In the genomic region with DNA sequence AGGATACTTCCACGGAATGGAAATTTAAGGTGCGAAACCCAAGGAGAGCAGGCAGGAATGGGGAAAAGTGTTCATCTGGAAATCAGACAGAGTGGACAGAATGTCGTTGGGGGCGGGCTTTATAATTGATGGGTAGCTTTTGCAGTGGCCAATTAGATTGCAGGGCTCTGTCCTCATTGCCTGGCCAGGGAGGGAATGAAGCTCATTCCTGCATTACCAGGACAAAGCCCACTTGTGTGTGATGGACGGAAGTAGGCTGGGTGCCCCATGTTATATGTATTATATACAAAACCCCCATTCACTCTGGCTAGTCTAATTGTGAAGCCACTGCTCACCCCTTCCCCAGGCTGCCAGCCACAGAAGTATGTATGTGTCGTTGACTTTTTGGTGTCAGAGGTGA, we compare ENCODE assay signal across 2 cellular contexts.
A peak's percentile ranks its signal among the peaks of the same experiment; 100 is the strongest.
TF ChIP-seq lines count a peak whose summit lies in the region.

No MANE protein-coding gene starts in this region.

TF ChIP-seq in GM23338, 12 proteins besides CTCF, POLR2A, EP300 and RAD21:
- no peak for TF ChIP-seq NANOG (IDR thresholded peaks at IDR 0.05; ENCODE audit: borderline replicate concordance)
- no peak for TF ChIP-seq ZNF114 (CRISPR knock-in tag; IDR thresholded peaks at IDR 0.05)
- TF ChIP-seq POLR2AphosphoS5 (IDR thresholded peaks at IDR 0.05; ENCODE audit: low read depth) = no peak
- TF ChIP-seq JUNB (IDR thresholded peaks at IDR 0.05; ENCODE audit: unreplicated experiment) = no peak
- TF ChIP-seq, protein P1, sequence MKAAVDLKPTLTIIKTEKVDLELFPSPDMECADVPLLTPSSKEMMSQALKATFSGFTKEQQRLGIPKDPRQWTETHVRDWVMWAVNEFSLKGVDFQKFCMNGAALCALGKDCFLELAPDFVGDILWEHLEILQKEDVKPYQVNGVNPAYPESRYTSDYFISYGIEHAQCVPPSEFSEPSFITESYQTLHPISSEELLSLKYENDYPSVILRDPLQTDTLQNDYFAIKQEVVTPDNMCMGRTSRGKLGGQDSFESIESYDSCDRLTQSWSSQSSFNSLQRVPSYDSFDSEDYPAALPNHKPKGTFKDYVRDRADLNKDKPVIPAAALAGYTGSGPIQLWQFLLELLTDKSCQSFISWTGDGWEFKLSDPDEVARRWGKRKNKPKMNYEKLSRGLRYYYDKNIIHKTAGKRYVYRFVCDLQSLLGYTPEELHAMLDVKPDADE (IDR thresholded peaks at IDR 0.05) = no peak
- no peak for TF ChIP-seq EZH2 (IDR thresholded peaks at IDR 0.05; ENCODE audit: low read depth, unreplicated experiment)
- TF ChIP-seq STAT1 (IDR thresholded peaks at IDR 0.05; ENCODE audit: unreplicated experiment) = no peak
TF ChIP-seq in GM23338: peak in this region for 0.

TF ChIP-seq in K562, 482 proteins besides CTCF, POLR2A, EP300 and RAD21:
- no peak for TF ChIP-seq HMBOX1 (IDR thresholded peaks at IDR 0.05)
- TF ChIP-seq, protein P2, sequence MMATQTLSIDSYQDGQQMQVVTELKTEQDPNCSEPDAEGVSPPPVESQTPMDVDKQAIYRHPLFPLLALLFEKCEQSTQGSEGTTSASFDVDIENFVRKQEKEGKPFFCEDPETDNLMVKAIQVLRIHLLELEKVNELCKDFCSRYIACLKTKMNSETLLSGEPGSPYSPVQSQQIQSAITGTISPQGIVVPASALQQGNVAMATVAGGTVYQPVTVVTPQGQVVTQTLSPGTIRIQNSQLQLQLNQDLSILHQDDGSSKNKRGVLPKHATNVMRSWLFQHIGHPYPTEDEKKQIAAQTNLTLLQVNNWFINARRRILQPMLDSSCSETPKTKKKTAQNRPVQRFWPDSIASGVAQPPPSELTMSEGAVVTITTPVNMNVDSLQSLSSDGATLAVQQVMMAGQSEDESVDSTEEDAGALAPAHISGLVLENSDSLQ (IDR thresholded peaks at IDR 0.05) = peak; percentile 47; the same call in 1 of the 2 replicates
- TF ChIP-seq, protein P3, sequence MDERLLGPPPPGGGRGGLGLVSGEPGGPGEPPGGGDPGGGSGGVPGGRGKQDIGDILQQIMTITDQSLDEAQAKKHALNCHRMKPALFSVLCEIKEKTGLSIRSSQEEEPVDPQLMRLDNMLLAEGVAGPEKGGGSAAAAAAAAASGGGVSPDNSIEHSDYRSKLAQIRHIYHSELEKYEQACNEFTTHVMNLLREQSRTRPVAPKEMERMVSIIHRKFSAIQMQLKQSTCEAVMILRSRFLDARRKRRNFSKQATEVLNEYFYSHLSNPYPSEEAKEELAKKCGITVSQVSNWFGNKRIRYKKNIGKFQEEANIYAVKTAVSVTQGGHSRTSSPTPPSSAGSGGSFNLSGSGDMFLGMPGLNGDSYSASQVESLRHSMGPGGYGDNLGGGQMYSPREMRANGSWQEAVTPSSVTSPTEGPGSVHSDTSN (CRISPR knock-in tag; IDR thresholded peaks at IDR 0.05; ENCODE audit: low read depth) = no peak
- TF ChIP-seq, protein P3 (tag; conservative IDR thresholded peaks at IDR 0.05; ENCODE audit: low read depth) = 0 out of 2 replicates have a peak, but pooled peaks have one; percentile 24
- peak; percentile 38 for TF ChIP-seq NFYB (IDR thresholded peaks at IDR 0.05; ENCODE audit: extremely low read depth, insufficient read length)
TF ChIP-seq in K562: peak in this region for 3.
